ENCODE assay signal across 21 cellular contexts in genomic region chr2:15948704-15948957, GRCh38. TPM values are rescaled to one million over a fixed set of nuclear protein-coding genes. Genes with fewer than 3 reads are reported as not detected.
"Had no signal": no experiment of that assay in that cellular context is flagged by ENCODE, and none has a peak within 500 bp of the region (broad histone marks: within the 10 kb centered on the region; RNA-seq: fewer than 3 reads in every experiment).

No MANE protein-coding gene starts in this region.

- H3K9me3 ChIP-seq: esophagus squamous epithelium, gastrocnemius medialis, heart right ventricle, left lung, lower lobe of right lung had no signal

- ATAC-seq: effector memory CD8-positive, alpha-beta T cell; esophagus mucosa; gastrocnemius medialis; heart right ventricle; left cardiac atrium; left lung; left ventricle myocardium superior; lower lobe of right lung had no signal

- H3K27ac ChIP-seq: coronary artery, epithelial cell of prostate, esophagus squamous epithelium, gastrocnemius medialis, heart right ventricle, left lung, lower lobe of right lung had no signal

- DNase-seq: effector CD8-positive, alpha-beta T cell; effector memory CD8-positive, alpha-beta T cell; endodermal cell; erythroblast; esophagus squamous epithelium; foreskin fibroblast; foreskin melanocyte; gastrocnemius medialis; glutamatergic neuron; heart right ventricle; hippocampal formation; left cardiac atrium; left lung; left ventricle myocardium superior; lower lobe of right lung; mesenchymal stem cell; midbrain had no signal

- H3K27ac Mint-ChIP-seq: effector memory CD8-positive, alpha-beta T cell; endodermal cell had no signal

- H3K4me3 Mint-ChIP-seq: effector memory CD8-positive, alpha-beta T cell; endodermal cell had no signal

- H3K4me3 ChIP-seq: coronary artery, esophagus squamous epithelium, gastrocnemius medialis, heart right ventricle, left lung, lower lobe of right lung had no signal

- H3K27me3 ChIP-seq: esophagus squamous epithelium had no signal

- H3K9me3 Mint-ChIP-seq: endodermal cell had no signal

- H3K36me3 ChIP-seq: esophagus squamous epithelium, gastrocnemius medialis, left lung, lower lobe of right lung had no signal

RNA-seq across cellular contexts. Expression of gene MYCN, which starts 8.3 kb away (rescaled TPM):
- polyA plus RNA-seq: keratinocyte had no signal
